ENCODE assay signal across 21 cellular contexts in genomic region chr2:8462899-8463648, GRCh38.
A peak's percentile ranks its signal among the peaks of the same experiment; 100 is the strongest.
DNase-seq lines count a peak whose midpoint lies in the region; ATAC-seq and TF ChIP-seq lines count a peak whose summit lies in the region.
"Had no signal": no experiment of that assay in that cellular context is flagged by ENCODE, and none has a peak within 500 bp of the region (broad histone marks: within the 10 kb centered on the region; RNA-seq: fewer than 3 reads in every experiment).

No MANE protein-coding gene starts in this region.

- H4K91ac ChIP-seq in mesenchymal stem cell (ENCODE audit: low read length): no peak overlapping the region

- H3K9me3 Mint-ChIP-seq in T-helper 1 cell treated with Interleukin-12 subunit alpha and Interleukin-12 subunit beta and Interleukin-4 antibody, amounts not matched to agents 30 μg/mL and 1 μg/mL, for 36 hours: no peaks in the 10 kb centered on the region
- H3K9me3 Mint-ChIP-seq: CD4-positive, alpha-beta T cell had no signal

- no peak overlapping the region for H2AK5ac ChIP-seq in mesenchymal stem cell (ENCODE audit: low read length, severe bottlenecking)

- 87% methylated on average over 18 of the region's 18 CpGs for WGBS in mesenchymal stem cell
- WGBS in thyroid gland, 2 donors: 88 to 91% methylated on average over 18 of the region's 18 CpGs

- no peak overlapping the region for H3K4ac ChIP-seq in mesenchymal stem cell (ENCODE audit: low read depth in 1 of 2, low read length in 2 of 2)

- ATAC-seq in left ventricle myocardium superior: no peak
- ATAC-seq: HCT116 had no signal

- H3K9me3 ChIP-seq in right atrium auricular region (no peaks in the 10 kb centered on the region), subcutaneous abdominal adipose tissue (ENCODE audit: control insufficient read depth in 5 of 5, low read length in 5 of 5) (no peaks in the 10 kb centered on the region), mesenchymal stem cell (ENCODE audit: control insufficient read depth, low read length) (no peaks in the 10 kb centered on the region), thyroid gland (no peaks in the 10 kb centered on the region)

- no peak overlapping the region for H4K8ac ChIP-seq in mesenchymal stem cell (ENCODE audit: low read length)

- peak overlapping the region; percentile 39 for H3K27ac Mint-ChIP-seq in T-helper 1 cell treated with Interleukin-12 subunit alpha and Interleukin-12 subunit beta and Interleukin-4 antibody, amounts not matched to agents 30 μg/mL and 1 μg/mL, for 36 hours
- H3K27ac Mint-ChIP-seq: B cell; CD4-positive, alpha-beta T cell had no signal

- H2BK12ac ChIP-seq in mesenchymal stem cell (ENCODE audit: low read length in 2 of 2): no peak overlapping the region

- no peak overlapping the region for H3K23ac ChIP-seq in mesenchymal stem cell (ENCODE audit: low read length in 2 of 2)

- H3K9ac ChIP-seq in subcutaneous abdominal adipose tissue (ENCODE audit: low read length in 5 of 5) (peak overlapping the region in 1 of 5 donors; percentile 39), mesenchymal stem cell (ENCODE audit: low read length) (no peak overlapping the region)

- TF ChIP-seq CTCF in right atrium auricular region (IDR thresholded peaks at IDR 0.05) (no peak), thyroid gland (IDR thresholded peaks at IDR 0.05) (no peak)

- no peak overlapping the region for H2BK5ac ChIP-seq in mesenchymal stem cell (ENCODE audit: low read depth, low read length, poor library complexity, severe bottlenecking)

- peaks cover 17% of the 10 kb centered on the region for H3K36me3 Mint-ChIP-seq in T-helper 1 cell treated with Interleukin-12 subunit alpha and Interleukin-12 subunit beta and Interleukin-4 antibody, amounts not matched to agents 30 μg/mL and 1 μg/mL, for 36 hours (ENCODE audit: low read depth)

- H3K36me3 ChIP-seq in right atrium auricular region: no peaks in the 10 kb centered on the region
- no peaks in the 10 kb centered on the region for H3K36me3 ChIP-seq in subcutaneous abdominal adipose tissue (ENCODE audit: control insufficient read depth in 5 of 5, insufficient read depth in 5 of 5, low read length in 5 of 5)
- no peaks in the 10 kb centered on the region for H3K36me3 ChIP-seq in mesenchymal stem cell (ENCODE audit: control insufficient read depth in 1 of 2, insufficient read depth in 2 of 2, low read depth in 1 of 2, low read length in 2 of 2)
- H3K36me3 ChIP-seq in thyroid gland: no peaks in the 10 kb centered on the region

- intact Hi-C loops in left ventricle myocardium superior (cut with micrococcal nuclease) (no loop called here), thyroid gland (cut with DNase I) (no loop called here)

- H3K4me2 ChIP-seq in mesenchymal stem cell (ENCODE audit: low read length, poor library complexity, severe bottlenecking): no peak overlapping the region
- H3K4me2 ChIP-seq: PC-9 had no signal

- H3K27ac ChIP-seq in right atrium auricular region: no peak overlapping the region
- no peak overlapping the region for H3K27ac ChIP-seq in subcutaneous abdominal adipose tissue (ENCODE audit: low read depth, low read length)
- H3K27ac ChIP-seq in mesenchymal stem cell (ENCODE audit: low read length, poor library complexity, severe bottlenecking): no peak overlapping the region
- no peak overlapping the region for H3K27ac ChIP-seq in thyroid gland
- H3K27ac ChIP-seq: 22Rv1, HL-60, PC-9 had no signal

- DNase-seq in T-helper 1 cell (no peak), right atrium auricular region (ENCODE audit: low spot score) (peak; percentile 36), left ventricle myocardium superior (no peak), mesenteric fat pad (ENCODE audit: low spot score) (peak; percentile 62), mesenchymal stem cell (no peak), thyroid gland (no peak)
- DNase-seq: CD4-positive, alpha-beta T cell; DMS79 treated with DMSO at 0.1 percent for 48 hours; Kasumi-1; MM.1S; NCI-H1092 treated with DMSO at 0.1 percent for 48 hours; NCI-H2081 treated with DMSO at 0.1 percent for 48 hours; PC-9 had no signal

- no peak overlapping the region for H2BK120ac ChIP-seq in mesenchymal stem cell (ENCODE audit: low read depth, low read length)

- no peak for TF ChIP-seq POLR2A in thyroid gland (IDR thresholded peaks at IDR 0.05)

- no peaks in the 10 kb centered on the region for H3K79me1 ChIP-seq in mesenchymal stem cell (replicated peaks; ENCODE audit: low read length, poor library complexity, severe bottlenecking)

- no peak overlapping the region for H2AFZ ChIP-seq in mesenchymal stem cell (ENCODE audit: low read depth, low read length)
- H2AFZ ChIP-seq: PC-9 had no signal

- H3K27me3 Mint-ChIP-seq in T-helper 1 cell treated with Interleukin-12 subunit alpha and Interleukin-12 subunit beta and Interleukin-4 antibody, amounts not matched to agents 30 μg/mL and 1 μg/mL, for 36 hours (ENCODE audit: low read depth): peaks cover 2% of the 10 kb centered on the region
- H3K27me3 Mint-ChIP-seq: CD4-positive, alpha-beta T cell had no signal

- no peaks in the 10 kb centered on the region for H3K4me1 ChIP-seq in right atrium auricular region
- peaks cover 2 to 13% (median 6%) of the 10 kb centered on the region in 5 donors for H3K4me1 ChIP-seq in subcutaneous abdominal adipose tissue (ENCODE audit: control insufficient read depth in 5 of 5, insufficient read depth in 5 of 5, low read length in 5 of 5)
- H3K4me1 ChIP-seq in mesenchymal stem cell (ENCODE audit: control insufficient read depth, insufficient read depth, low read depth, low read length): peaks cover 2% of the 10 kb centered on the region
- no peaks in the 10 kb centered on the region for H3K4me1 ChIP-seq in thyroid gland

- peaks cover 12% of the 10 kb centered on the region for H3K4me1 Mint-ChIP-seq in T-helper 1 cell treated with Interleukin-12 subunit alpha and Interleukin-12 subunit beta and Interleukin-4 antibody, amounts not matched to agents 30 μg/mL and 1 μg/mL, for 36 hours (ENCODE audit: low read depth)

- H3K27me3 ChIP-seq in right atrium auricular region (no peaks in the 10 kb centered on the region), subcutaneous abdominal adipose tissue (ENCODE audit: control insufficient read depth in 5 of 5, insufficient read depth in 4 of 5, low read length in 5 of 5) (no peaks in the 10 kb centered on the region), mesenchymal stem cell (ENCODE audit: control insufficient read depth in 1 of 2, insufficient read depth in 1 of 2, low read length in 2 of 2) (peaks cover 0 to 3% of the 10 kb centered on the region in 2 experiments), thyroid gland (no peaks in the 10 kb centered on the region)

- no peak overlapping the region for H3K18ac ChIP-seq in mesenchymal stem cell (ENCODE audit: low read depth in 1 of 2, low read length in 2 of 2)

- no peak overlapping the region for H2BK15ac ChIP-seq in mesenchymal stem cell (ENCODE audit: low read depth, poor library complexity, severe bottlenecking)

- H3K4me3 ChIP-seq in right atrium auricular region (no peak overlapping the region), subcutaneous abdominal adipose tissue (ENCODE audit: low read depth in 1 of 5, low read length in 5 of 5) (peak overlapping the region in 3 of 5 donors; percentile 12 to 24 (median 17)), mesenchymal stem cell (ENCODE audit: insufficient read depth in 1 of 2, low read depth in 1 of 2, low read length in 2 of 2) (no peak overlapping the region), thyroid gland (replicated peaks in 1 of 3) (no peak overlapping the region)
- H3K4me3 ChIP-seq: GM12878, PC-9 had no signal

- no peak overlapping the region for H3K14ac ChIP-seq in mesenchymal stem cell (ENCODE audit: low read length in 2 of 2)

- H3K4me3 Mint-ChIP-seq in T-helper 1 cell treated with Interleukin-12 subunit alpha and Interleukin-12 subunit beta and Interleukin-4 antibody, amounts not matched to agents 30 μg/mL and 1 μg/mL, for 36 hours: no peak overlapping the region
- H3K4me3 Mint-ChIP-seq: B cell; CD4-positive, alpha-beta T cell; IgD-negative memory B cell had no signal

Comparison
In these comparisons a context has a peak if more than half of its experiments do, and no peak if none do; other contexts are left out.
1. DNase-seq: peak in right atrium auricular region (single experiment) and mesenteric fat pad (single experiment); none in T-helper 1 cell (0 of 5), left ventricle myocardium superior (single experiment), mesenchymal stem cell (single experiment) and thyroid gland (0 of 2).
2. H3K4me3 ChIP-seq: peak in subcutaneous abdominal adipose tissue (3 of 5); none in right atrium auricular region (0 of 2), mesenchymal stem cell (0 of 2) and thyroid gland (0 of 3).